1 cellular context compared by ENCODE assay signal in the genomic region with DNA sequence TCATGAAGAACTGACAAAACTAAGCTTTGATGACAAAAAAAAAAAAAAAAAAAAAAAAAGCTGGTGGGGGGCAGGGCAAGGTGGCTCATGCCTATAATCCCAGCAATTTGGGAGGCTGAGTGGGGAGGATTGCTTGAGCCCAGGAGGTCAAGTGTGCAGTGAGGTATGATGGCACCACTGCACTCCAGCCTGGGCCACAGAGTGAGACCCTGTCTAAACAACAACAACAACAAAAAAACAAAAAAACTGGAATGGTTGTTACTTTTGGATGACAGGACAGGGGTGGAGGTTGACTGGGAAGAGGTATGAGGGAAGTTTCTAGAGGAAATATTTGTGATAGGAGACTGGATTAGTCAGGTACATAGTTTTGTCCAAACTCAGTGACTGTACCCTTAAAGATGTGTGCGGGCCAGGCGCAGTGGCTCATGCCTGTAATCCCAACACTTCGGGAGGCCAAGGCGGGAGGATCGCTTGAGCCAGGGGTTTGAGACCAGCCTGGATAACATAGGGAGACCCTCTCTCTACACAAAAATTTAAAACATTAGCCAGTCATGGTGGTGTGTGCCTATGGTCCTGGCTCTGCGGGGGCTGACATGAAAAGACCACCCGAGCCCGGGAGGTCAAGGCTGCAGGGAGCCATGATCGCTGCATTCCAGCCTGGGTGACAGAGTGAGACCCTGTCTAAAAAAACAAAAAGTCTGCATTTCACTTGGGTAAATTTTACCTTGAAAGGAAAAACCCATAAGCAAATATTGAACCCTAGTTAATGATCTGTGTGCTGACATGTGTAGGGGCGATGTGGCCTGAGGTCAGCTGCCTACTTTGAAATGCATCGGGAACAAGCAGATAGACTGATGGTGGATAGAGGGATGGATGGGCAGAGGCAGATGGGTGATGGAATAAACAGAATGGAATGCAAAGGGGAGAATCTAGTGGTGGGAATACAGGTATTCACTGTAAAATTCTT.
A peak's percentile ranks its signal among the peaks of the same experiment; 100 is the strongest.
TF ChIP-seq lines count a peak whose summit lies in the region.

No MANE protein-coding gene starts in this region.

TF ChIP-seq in HepG2, 621 proteins besides CTCF, POLR2A, EP300 and RAD21 (continued from another document and continues in another):
- TF ChIP-seq, protein P1, sequence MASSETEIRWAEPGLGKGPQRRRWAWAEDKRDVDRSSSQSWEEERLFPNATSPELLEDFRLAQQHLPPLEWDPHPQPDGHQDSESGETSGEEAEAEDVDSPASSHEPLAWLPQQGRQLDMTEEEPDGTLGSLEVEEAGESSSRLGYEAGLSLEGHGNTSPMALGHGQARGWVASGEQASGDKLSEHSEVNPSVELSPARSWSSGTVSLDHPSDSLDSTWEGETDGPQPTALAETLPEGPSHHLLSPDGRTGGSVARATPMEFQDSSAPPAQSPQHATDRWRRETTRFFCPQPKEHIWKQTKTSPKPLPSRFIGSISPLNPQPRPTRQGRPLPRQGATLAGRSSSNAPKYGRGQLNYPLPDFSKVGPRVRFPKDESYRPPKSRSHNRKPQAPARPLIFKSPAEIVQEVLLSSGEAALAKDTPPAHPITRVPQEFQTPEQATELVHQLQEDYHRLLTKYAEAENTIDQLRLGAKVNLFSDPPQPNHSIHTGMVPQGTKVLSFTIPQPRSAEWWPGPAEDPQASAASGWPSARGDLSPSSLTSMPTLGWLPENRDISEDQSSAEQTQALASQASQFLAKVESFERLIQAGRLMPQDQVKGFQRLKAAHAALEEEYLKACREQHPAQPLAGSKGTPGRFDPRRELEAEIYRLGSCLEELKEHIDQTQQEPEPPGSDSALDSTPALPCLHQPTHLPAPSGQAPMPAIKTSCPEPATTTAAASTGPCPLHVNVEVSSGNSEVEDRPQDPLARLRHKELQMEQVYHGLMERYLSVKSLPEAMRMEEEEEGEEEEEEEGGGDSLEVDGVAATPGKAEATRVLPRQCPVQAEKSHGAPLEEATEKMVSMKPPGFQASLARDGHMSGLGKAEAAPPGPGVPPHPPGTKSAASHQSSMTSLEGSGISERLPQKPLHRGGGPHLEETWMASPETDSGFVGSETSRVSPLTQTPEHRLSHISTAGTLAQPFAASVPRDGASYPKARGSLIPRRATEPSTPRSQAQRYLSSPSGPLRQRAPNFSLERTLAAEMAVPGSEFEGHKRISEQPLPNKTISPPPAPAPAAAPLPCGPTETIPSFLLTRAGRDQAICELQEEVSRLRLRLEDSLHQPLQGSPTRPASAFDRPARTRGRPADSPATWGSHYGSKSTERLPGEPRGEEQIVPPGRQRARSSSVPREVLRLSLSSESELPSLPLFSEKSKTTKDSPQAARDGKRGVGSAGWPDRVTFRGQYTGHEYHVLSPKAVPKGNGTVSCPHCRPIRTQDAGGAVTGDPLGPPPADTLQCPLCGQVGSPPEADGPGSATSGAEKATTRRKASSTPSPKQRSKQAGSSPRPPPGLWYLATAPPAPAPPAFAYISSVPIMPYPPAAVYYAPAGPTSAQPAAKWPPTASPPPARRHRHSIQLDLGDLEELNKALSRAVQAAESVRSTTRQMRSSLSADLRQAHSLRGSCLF (CRISPR knock-in tag; IDR thresholded peaks at IDR 0.05; ENCODE audit: borderline replicate concordance), result no peak
- 0 out of 2 replicates have a peak, but pooled peaks have one; percentile 21 for TF ChIP-seq SRY (CRISPR knock-in tag; IDR thresholded peaks at IDR 0.05)
- peak; percentile 84; the same call in 1 of the 2 replicates for TF ChIP-seq ZNF691 (CRISPR knock-in tag; IDR thresholded peaks at IDR 0.05; ENCODE audit: borderline replicate concordance, low read depth)
- no peak for TF ChIP-seq ZNF790 (CRISPR knock-in tag; IDR thresholded peaks at IDR 0.05; ENCODE audit: borderline replicate concordance)
- TF ChIP-seq, protein P2, sequence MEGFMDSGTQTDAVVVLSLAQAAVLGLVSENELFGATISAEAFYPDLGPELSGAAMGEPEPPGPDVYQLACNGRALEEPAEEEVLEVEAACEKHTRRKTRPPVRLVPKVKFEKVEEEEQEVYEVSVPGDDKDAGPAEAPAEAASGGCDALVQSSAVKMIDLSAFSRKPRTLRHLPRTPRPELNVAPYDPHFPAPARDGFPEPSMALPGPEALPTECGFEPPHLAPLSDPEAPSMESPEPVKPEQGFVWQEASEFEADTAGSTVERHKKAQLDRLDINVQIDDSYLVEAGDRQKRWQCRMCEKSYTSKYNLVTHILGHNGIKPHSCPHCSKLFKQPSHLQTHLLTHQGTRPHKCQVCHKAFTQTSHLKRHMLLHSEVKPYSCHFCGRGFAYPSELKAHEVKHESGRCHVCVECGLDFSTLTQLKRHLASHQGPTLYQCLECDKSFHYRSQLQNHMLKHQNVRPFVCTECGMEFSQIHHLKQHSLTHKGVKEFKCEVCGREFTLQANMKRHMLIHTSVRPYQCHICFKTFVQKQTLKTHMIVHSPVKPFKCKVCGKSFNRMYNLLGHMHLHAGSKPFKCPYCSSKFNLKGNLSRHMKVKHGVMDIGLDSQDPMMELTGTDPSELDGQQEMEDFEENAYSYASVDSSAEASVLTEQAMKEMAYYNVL (CRISPR knock-in tag; IDR thresholded peaks at IDR 0.05; ENCODE audit: borderline replicate concordance), result peak; percentile 99
- TF ChIP-seq HDAC2 (CRISPR knock-in tag; IDR thresholded peaks at IDR 0.05), result peak; percentile 89
- TF ChIP-seq, protein P3, sequence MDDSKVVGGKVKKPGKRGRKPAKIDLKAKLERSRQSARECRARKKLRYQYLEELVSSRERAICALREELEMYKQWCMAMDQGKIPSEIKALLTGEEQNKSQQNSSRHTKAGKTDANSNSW (CRISPR knock-in tag; IDR thresholded peaks at IDR 0.05; ENCODE audit: borderline replicate concordance), result no peak
- TF ChIP-seq RXRA (CRISPR knock-in tag; IDR thresholded peaks at IDR 0.05), result peak; percentile 93
- peak; percentile 90 for TF ChIP-seq FOXA3 (CRISPR knock-in tag; IDR thresholded peaks at IDR 0.05)
- TF ChIP-seq ZNF660 (CRISPR knock-in tag; IDR thresholded peaks at IDR 0.05; ENCODE audit: borderline replicate concordance, low read depth), result no peak
- TF ChIP-seq, protein P4, sequence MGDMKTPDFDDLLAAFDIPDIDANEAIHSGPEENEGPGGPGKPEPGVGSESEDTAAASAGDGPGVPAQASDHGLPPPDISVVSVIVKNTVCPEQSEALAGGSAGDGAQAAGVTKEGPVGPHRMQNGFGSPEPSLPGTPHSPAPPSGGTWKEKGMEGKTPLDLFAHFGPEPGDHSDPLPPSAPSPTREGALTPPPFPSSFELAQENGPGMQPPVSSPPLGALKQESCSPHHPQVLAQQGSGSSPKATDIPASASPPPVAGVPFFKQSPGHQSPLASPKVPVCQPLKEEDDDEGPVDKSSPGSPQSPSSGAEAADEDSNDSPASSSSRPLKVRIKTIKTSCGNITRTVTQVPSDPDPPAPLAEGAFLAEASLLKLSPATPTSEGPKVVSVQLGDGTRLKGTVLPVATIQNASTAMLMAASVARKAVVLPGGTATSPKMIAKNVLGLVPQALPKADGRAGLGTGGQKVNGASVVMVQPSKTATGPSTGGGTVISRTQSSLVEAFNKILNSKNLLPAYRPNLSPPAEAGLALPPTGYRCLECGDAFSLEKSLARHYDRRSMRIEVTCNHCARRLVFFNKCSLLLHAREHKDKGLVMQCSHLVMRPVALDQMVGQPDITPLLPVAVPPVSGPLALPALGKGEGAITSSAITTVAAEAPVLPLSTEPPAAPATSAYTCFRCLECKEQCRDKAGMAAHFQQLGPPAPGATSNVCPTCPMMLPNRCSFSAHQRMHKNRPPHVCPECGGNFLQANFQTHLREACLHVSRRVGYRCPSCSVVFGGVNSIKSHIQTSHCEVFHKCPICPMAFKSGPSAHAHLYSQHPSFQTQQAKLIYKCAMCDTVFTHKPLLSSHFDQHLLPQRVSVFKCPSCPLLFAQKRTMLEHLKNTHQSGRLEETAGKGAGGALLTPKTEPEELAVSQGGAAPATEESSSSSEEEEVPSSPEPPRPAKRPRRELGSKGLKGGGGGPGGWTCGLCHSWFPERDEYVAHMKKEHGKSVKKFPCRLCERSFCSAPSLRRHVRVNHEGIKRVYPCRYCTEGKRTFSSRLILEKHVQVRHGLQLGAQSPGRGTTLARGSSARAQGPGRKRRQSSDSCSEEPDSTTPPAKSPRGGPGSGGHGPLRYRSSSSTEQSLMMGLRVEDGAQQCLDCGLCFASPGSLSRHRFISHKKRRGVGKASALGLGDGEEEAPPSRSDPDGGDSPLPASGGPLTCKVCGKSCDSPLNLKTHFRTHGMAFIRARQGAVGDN (CRISPR knock-in tag; IDR thresholded peaks at IDR 0.05), result peak; percentile 79
- no peak for TF ChIP-seq SMAD9 (CRISPR knock-in tag; IDR thresholded peaks at IDR 0.05)
- TF ChIP-seq TBX2 (CRISPR knock-in tag; IDR thresholded peaks at IDR 0.05; ENCODE audit: borderline replicate concordance), result peak; percentile 83
- peak; percentile 58 for TF ChIP-seq LCORL (IDR thresholded peaks at IDR 0.05)
- peak; percentile 95 for TF ChIP-seq LCORL (CRISPR knock-in tag; IDR thresholded peaks at IDR 0.05)
- peak; percentile 11; the same call in 1 of the 2 replicates for TF ChIP-seq ZBTB4 (CRISPR knock-in tag; IDR thresholded peaks at IDR 0.05; ENCODE audit: borderline replicate concordance)
- no peak for TF ChIP-seq ZNF749 (CRISPR knock-in tag; IDR thresholded peaks at IDR 0.05; ENCODE audit: borderline replicate concordance)
- TF ChIP-seq ZNF792 (CRISPR knock-in tag; IDR thresholded peaks at IDR 0.05), result peak; percentile 58; the same call in 1 of the 2 replicates
- no peak for TF ChIP-seq ZNF333 (CRISPR knock-in tag; IDR thresholded peaks at IDR 0.05; ENCODE audit: borderline replicate concordance)
- no peak for TF ChIP-seq ZFP36 (IDR thresholded peaks at IDR 0.05; ENCODE audit: borderline replicate concordance, low read depth, low read length, partially characterized antibody)
- 0 out of 2 replicates have a peak, but pooled peaks have one; percentile 27 for TF ChIP-seq ZFP82 (CRISPR knock-in tag; IDR thresholded peaks at IDR 0.05; ENCODE audit: borderline replicate concordance)
- no peak for TF ChIP-seq SOX6 (IDR thresholded peaks at IDR 0.05)
- TF ChIP-seq SOX6 (CRISPR knock-in tag; IDR thresholded peaks at IDR 0.05), result peak; percentile 82
- TF ChIP-seq ZNF589 (CRISPR knock-in tag; conservative IDR thresholded peaks at IDR 0.05), result 0 out of 2 replicates have a peak, but pooled peaks have one; percentile 52
- 0 out of 2 replicates have a peak, but pooled peaks have one; percentile 8 for TF ChIP-seq ZNF136 (CRISPR knock-in tag; IDR thresholded peaks at IDR 0.05; ENCODE audit: low read depth)
- no peak for TF ChIP-seq ZNF44 (CRISPR knock-in tag; IDR thresholded peaks at IDR 0.05)
- TF ChIP-seq BORCS8-MEF2B (CRISPR knock-in tag; IDR thresholded peaks at IDR 0.05), result peak; percentile 51; the same call in 1 of the 2 replicates
- TF ChIP-seq SAFB2 (CRISPR knock-in tag; IDR thresholded peaks at IDR 0.05; ENCODE audit: borderline replicate concordance, low read depth), result no peak
- no peak for TF ChIP-seq ZBTB44 (CRISPR knock-in tag; IDR thresholded peaks at IDR 0.05)
- no peak; the same call in 1 of the 2 replicates for TF ChIP-seq MXD4 (CRISPR knock-in tag; IDR thresholded peaks at IDR 0.05)
- TF ChIP-seq ISL2 (CRISPR knock-in tag; IDR thresholded peaks at IDR 0.05), result peak; percentile 87
- TF ChIP-seq HMG20A (CRISPR knock-in tag; IDR thresholded peaks at IDR 0.05; ENCODE audit: borderline replicate concordance), result peak; percentile 86; the same call in 1 of the 2 replicates
- 0 out of 2 replicates have a peak, but pooled peaks have one; percentile 84 for TF ChIP-seq ZNF556 (CRISPR knock-in tag; IDR thresholded peaks at IDR 0.05; ENCODE audit: borderline replicate concordance)
- no peak for TF ChIP-seq ZNF546 (CRISPR knock-in tag; conservative IDR thresholded peaks at IDR 0.05)
